Comparison of ENCODE assay signal across 1 cellular context in the genomic region with DNA sequence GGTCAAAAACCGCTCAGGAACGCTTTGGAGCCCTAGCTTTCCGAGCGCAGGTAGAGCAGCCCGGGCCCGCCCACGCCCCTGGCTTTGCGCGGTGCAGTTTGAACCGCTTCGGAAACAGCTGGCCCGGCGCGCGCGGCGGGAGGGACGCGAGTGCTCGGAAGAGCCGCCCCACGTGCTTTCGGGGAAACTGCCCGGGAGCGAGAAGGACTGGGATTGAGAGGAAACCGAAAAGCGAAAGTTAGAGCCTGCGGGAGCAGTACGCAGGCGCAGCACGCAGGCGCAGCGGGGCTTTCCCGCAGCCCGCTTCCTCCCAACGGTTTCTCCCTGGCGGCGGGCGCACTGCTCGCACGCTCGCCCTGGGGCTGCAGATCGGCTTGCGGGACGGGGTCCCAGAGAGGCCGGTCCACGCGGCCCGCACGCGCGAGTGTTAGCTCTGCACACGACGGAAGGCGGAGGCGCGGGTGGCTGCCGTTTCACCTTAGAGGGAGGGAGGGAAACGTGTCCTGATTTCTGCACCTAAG.
TF ChIP-seq lines count a peak whose summit lies in the region.

No MANE protein-coding gene starts in this region.

TF ChIP-seq in HepG2, 621 proteins besides CTCF, POLR2A, EP300 and RAD21 (continued from another document and continues in another):
- TF ChIP-seq, protein P1, sequence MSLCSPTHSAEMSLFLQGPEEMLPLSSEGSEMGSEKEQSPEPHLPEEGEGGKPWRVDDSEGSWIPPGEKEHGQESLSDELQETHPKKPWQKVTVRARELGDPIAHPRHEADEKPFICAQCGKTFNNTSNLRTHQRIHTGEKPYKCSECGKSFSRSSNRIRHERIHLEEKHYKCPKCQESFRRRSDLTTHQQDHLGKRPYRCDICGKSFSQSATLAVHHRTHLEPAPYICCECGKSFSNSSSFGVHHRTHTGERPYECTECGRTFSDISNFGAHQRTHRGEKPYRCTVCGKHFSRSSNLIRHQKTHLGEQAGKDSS (CRISPR knock-in tag; IDR thresholded peaks at IDR 0.05; ENCODE audit: borderline replicate concordance, low read depth) = peak; percentile 90; the same call in 1 of the 2 replicates
- TF ChIP-seq ZNF17 (CRISPR knock-in tag; IDR thresholded peaks at IDR 0.05) (peak; percentile 87; the same call in 1 of the 2 replicates), KDM1A (CRISPR knock-in tag; IDR thresholded peaks at IDR 0.05) (peak; percentile 82; the same call in 1 of the 2 replicates), NFIC (IDR thresholded peaks at IDR 0.05; ENCODE audit: low read length) (0 out of 2 replicates have a peak, but pooled peaks have one; percentile 22), ZNF468 (CRISPR knock-in tag; IDR thresholded peaks at IDR 0.05) (peak; percentile 98), ZNF761 (CRISPR knock-in tag; conservative IDR thresholded peaks at IDR 0.05) (peak; percentile 96), AHR (CRISPR knock-in tag; IDR thresholded peaks at IDR 0.05) (peak; percentile 100), JARID2 (CRISPR knock-in tag; IDR thresholded peaks at IDR 0.05; ENCODE audit: insufficient replicate concordance) (peak; percentile 99), TOE1 (CRISPR knock-in tag; IDR thresholded peaks at IDR 0.05) (peak; percentile 99), RELA (CRISPR knock-in tag; IDR thresholded peaks at IDR 0.05) (peak; percentile 99), MATR3 (CRISPR knock-in tag; IDR thresholded peaks at IDR 0.05) (no peak), ZNF616 (CRISPR knock-in tag; IDR thresholded peaks at IDR 0.05; ENCODE audit: low read depth) (peak; percentile 98), RAD51 (IDR thresholded peaks at IDR 0.05; ENCODE audit: borderline replicate concordance) (peak; percentile 60; the same call in 1 of the 2 replicates), GLI4 (CRISPR knock-in tag; IDR thresholded peaks at IDR 0.05; ENCODE audit: borderline replicate concordance) (peak; percentile 76; the same call in 1 of the 2 replicates), ZNF816 (CRISPR knock-in tag; IDR thresholded peaks at IDR 0.05; ENCODE audit: borderline replicate concordance) (peak; percentile 99), PRMT3 (CRISPR knock-in tag; IDR thresholded peaks at IDR 0.05; ENCODE audit: borderline replicate concordance, low read depth) (peak; percentile 100), MAFK (conservative IDR thresholded peaks at IDR 0.05 in 1 of 2, IDR thresholded peaks at IDR 0.05 in 1 of 2; ENCODE audit: low read length in 2 of 2) (0 out of 4 replicates have a peak, but pooled peaks of 1 of the 2 experiments have one; percentile 2), LCORL (IDR thresholded peaks at IDR 0.05) (no peak; the same call in 1 of the 2 replicates), LCORL (CRISPR knock-in tag; IDR thresholded peaks at IDR 0.05) (peak; percentile 97), TRIM24 (CRISPR knock-in tag; IDR thresholded peaks at IDR 0.05) (peak; percentile 55; the same call in 1 of the 2 replicates), TP53 (CRISPR knock-in tag; conservative IDR thresholded peaks at IDR 0.05) (peak; percentile 90; the same call in 1 of the 2 replicates), HHEX (CRISPR knock-in tag; IDR thresholded peaks at IDR 0.05) (peak; percentile 71)
- TF ChIP-seq, protein P2, sequence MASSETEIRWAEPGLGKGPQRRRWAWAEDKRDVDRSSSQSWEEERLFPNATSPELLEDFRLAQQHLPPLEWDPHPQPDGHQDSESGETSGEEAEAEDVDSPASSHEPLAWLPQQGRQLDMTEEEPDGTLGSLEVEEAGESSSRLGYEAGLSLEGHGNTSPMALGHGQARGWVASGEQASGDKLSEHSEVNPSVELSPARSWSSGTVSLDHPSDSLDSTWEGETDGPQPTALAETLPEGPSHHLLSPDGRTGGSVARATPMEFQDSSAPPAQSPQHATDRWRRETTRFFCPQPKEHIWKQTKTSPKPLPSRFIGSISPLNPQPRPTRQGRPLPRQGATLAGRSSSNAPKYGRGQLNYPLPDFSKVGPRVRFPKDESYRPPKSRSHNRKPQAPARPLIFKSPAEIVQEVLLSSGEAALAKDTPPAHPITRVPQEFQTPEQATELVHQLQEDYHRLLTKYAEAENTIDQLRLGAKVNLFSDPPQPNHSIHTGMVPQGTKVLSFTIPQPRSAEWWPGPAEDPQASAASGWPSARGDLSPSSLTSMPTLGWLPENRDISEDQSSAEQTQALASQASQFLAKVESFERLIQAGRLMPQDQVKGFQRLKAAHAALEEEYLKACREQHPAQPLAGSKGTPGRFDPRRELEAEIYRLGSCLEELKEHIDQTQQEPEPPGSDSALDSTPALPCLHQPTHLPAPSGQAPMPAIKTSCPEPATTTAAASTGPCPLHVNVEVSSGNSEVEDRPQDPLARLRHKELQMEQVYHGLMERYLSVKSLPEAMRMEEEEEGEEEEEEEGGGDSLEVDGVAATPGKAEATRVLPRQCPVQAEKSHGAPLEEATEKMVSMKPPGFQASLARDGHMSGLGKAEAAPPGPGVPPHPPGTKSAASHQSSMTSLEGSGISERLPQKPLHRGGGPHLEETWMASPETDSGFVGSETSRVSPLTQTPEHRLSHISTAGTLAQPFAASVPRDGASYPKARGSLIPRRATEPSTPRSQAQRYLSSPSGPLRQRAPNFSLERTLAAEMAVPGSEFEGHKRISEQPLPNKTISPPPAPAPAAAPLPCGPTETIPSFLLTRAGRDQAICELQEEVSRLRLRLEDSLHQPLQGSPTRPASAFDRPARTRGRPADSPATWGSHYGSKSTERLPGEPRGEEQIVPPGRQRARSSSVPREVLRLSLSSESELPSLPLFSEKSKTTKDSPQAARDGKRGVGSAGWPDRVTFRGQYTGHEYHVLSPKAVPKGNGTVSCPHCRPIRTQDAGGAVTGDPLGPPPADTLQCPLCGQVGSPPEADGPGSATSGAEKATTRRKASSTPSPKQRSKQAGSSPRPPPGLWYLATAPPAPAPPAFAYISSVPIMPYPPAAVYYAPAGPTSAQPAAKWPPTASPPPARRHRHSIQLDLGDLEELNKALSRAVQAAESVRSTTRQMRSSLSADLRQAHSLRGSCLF (CRISPR knock-in tag; IDR thresholded peaks at IDR 0.05; ENCODE audit: borderline replicate concordance) = no peak
- TF ChIP-seq, protein P3, sequence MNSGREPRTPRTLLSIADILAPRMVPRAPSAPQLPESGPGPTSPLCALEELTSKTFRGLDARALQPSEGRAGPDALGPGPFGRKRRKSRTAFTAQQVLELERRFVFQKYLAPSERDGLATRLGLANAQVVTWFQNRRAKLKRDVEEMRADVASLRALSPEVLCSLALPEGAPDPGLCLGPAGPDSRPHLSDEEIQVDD (CRISPR knock-in tag; IDR thresholded peaks at IDR 0.05; ENCODE audit: borderline replicate concordance) = peak; percentile 83
- TF ChIP-seq, protein P4, sequence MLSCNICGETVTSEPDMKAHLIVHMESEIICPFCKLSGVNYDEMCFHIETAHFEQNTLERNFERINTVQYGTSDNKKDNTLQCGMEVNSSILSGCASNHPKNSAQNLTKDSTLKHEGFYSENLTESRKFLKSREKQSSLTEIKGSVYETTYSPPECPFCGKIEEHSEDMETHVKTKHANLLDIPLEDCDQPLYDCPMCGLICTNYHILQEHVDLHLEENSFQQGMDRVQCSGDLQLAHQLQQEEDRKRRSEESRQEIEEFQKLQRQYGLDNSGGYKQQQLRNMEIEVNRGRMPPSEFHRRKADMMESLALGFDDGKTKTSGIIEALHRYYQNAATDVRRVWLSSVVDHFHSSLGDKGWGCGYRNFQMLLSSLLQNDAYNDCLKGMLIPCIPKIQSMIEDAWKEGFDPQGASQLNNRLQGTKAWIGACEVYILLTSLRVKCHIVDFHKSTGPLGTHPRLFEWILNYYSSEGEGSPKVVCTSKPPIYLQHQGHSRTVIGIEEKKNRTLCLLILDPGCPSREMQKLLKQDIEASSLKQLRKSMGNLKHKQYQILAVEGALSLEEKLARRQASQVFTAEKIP (CRISPR knock-in tag; IDR thresholded peaks at IDR 0.05; ENCODE audit: borderline replicate concordance) = no peak
- TF ChIP-seq, protein P5, sequence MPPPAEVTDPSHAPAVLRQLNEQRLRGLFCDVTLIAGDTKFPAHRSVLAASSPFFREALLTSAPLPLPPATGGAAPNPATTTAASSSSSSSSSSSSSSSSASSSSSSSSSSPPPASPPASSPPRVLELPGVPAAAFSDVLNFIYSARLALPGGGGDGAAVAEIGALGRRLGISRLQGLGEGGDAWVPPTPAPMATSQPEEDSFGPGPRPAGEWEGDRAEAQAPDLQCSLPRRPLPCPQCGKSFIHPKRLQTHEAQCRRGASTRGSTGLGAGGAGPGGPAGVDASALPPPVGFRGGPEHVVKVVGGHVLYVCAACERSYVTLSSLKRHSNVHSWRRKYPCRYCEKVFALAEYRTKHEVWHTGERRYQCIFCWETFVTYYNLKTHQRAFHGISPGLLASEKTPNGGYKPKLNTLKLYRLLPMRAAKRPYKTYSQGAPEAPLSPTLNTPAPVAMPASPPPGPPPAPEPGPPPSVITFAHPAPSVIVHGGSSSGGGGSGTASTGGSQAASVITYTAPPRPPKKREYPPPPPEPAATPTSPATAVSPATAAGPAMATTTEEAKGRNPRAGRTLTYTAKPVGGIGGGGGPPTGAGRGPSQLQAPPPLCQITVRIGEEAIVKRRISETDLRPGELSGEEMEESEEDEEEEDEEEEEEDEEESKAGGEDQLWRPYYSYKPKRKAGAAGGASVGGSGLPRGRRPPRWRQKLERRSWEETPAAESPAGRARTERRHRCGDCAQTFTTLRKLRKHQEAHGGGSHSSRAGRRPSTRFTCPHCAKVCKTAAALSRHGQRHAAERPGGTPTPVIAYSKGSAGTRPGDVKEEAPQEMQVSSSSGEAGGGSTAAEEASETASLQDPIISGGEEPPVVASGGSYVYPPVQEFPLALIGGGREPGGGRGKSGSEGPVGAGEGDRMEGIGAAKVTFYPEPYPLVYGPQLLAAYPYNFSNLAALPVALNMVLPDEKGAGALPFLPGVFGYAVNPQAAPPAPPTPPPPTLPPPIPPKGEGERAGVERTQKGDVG (CRISPR knock-in tag; IDR thresholded peaks at IDR 0.05; ENCODE audit: borderline replicate concordance) = peak; percentile 98
- TF ChIP-seq, protein P6, sequence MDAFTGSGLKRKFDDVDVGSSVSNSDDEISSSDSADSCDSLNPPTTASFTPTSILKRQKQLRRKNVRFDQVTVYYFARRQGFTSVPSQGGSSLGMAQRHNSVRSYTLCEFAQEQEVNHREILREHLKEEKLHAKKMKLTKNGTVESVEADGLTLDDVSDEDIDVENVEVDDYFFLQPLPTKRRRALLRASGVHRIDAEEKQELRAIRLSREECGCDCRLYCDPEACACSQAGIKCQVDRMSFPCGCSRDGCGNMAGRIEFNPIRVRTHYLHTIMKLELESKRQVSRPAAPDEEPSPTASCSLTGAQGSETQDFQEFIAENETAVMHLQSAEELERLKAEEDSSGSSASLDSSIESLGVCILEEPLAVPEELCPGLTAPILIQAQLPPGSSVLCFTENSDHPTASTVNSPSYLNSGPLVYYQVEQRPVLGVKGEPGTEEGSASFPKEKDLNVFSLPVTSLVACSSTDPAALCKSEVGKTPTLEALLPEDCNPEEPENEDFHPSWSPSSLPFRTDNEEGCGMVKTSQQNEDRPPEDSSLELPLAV (CRISPR knock-in tag; conservative IDR thresholded peaks at IDR 0.05; ENCODE audit: low read depth) = peak; percentile 98
- TF ChIP-seq, protein P7, sequence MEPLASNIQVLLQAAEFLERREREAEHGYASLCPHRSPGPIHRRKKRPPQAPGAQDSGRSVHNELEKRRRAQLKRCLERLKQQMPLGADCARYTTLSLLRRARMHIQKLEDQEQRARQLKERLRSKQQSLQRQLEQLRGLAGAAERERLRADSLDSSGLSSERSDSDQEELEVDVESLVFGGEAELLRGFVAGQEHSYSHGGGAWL (CRISPR knock-in tag; IDR thresholded peaks at IDR 0.05) = peak; percentile 100
- TF ChIP-seq, protein P8, sequence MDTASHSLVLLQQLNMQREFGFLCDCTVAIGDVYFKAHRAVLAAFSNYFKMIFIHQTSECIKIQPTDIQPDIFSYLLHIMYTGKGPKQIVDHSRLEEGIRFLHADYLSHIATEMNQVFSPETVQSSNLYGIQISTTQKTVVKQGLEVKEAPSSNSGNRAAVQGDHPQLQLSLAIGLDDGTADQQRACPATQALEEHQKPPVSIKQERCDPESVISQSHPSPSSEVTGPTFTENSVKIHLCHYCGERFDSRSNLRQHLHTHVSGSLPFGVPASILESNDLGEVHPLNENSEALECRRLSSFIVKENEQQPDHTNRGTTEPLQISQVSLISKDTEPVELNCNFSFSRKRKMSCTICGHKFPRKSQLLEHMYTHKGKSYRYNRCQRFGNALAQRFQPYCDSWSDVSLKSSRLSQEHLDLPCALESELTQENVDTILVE (CRISPR knock-in tag; IDR thresholded peaks at IDR 0.05) = peak; percentile 99
- TF ChIP-seq, protein P9, sequence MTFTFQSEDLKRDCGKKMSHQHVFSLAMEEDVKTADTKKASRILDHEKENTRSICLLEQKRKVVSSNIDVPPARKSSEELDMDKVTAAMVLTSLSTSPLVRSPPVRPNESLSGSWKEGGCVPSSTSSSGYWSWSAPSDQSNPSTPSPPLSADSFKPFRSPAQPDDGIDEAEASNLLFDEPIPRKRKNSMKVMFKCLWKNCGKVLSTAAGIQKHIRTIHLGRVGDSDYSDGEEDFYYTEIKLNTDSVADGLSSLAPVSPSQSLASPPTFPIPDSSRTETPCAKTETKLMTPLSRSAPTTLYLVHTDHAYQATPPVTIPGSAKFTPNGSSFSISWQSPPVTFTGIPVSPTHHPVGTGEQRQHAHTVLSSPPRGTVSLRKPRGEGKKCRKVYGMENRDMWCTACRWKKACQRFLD (CRISPR knock-in tag; IDR thresholded peaks at IDR 0.05; ENCODE audit: borderline replicate concordance) = peak; percentile 93; the same call in 1 of the 2 replicates
- TF ChIP-seq, protein P10, sequence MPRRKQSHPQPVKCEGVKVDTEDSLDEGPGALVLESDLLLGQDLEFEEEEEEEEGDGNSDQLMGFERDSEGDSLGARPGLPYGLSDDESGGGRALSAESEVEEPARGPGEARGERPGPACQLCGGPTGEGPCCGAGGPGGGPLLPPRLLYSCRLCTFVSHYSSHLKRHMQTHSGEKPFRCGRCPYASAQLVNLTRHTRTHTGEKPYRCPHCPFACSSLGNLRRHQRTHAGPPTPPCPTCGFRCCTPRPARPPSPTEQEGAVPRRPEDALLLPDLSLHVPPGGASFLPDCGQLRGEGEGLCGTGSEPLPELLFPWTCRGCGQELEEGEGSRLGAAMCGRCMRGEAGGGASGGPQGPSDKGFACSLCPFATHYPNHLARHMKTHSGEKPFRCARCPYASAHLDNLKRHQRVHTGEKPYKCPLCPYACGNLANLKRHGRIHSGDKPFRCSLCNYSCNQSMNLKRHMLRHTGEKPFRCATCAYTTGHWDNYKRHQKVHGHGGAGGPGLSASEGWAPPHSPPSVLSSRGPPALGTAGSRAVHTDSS (CRISPR knock-in tag; conservative IDR thresholded peaks at IDR 0.05) = no peak
- TF ChIP-seq, protein P11, sequence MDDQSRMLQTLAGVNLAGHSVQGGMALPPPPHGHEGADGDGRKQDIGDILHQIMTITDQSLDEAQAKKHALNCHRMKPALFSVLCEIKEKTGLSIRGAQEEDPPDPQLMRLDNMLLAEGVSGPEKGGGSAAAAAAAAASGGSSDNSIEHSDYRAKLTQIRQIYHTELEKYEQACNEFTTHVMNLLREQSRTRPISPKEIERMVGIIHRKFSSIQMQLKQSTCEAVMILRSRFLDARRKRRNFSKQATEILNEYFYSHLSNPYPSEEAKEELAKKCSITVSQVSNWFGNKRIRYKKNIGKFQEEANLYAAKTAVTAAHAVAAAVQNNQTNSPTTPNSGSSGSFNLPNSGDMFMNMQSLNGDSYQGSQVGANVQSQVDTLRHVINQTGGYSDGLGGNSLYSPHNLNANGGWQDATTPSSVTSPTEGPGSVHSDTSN (CRISPR knock-in tag; IDR thresholded peaks at IDR 0.05; ENCODE audit: borderline replicate concordance) = peak; percentile 96; the same call in 1 of the 2 replicates
- TF ChIP-seq, protein P12, sequence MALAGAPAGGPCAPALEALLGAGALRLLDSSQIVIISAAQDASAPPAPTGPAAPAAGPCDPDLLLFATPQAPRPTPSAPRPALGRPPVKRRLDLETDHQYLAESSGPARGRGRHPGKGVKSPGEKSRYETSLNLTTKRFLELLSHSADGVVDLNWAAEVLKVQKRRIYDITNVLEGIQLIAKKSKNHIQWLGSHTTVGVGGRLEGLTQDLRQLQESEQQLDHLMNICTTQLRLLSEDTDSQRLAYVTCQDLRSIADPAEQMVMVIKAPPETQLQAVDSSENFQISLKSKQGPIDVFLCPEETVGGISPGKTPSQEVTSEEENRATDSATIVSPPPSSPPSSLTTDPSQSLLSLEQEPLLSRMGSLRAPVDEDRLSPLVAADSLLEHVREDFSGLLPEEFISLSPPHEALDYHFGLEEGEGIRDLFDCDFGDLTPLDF (CRISPR knock-in tag; IDR thresholded peaks at IDR 0.05) = peak; percentile 99
